8 cellular contexts compared by ENCODE assay signal in genomic region chr1:36154765-36155559, GRCh38. TPM values are rescaled to one million over a fixed set of nuclear protein-coding genes. Genes with fewer than 3 reads are reported as not detected.
DNase-seq lines count a peak whose midpoint lies in the region; ATAC-seq, FAIRE-seq and TF ChIP-seq lines count a peak whose summit lies in the region.

No MANE protein-coding gene starts in this region.

- H3K9me3 ChIP-seq in HUES48 (ENCODE audit: control insufficient read depth, insufficient read depth, low read length), result no peaks in the 10 kb centered on the region
- H3K9me3 ChIP-seq in K562 (replicated peaks; ENCODE audit: control insufficient read depth, insufficient read depth, low read depth, low read length), result no peaks in the 10 kb centered on the region
- H3K9me3 ChIP-seq in liver (ENCODE audit: control insufficient read depth in 4 of 4, low read length in 3 of 4), result no peaks in the 10 kb centered on the region
- no peaks in the 10 kb centered on the region for H3K9me3 ChIP-seq in transverse colon

- peak overlapping the region; percentile 72; the same call in 1 of the 2 replicates for H3K9ac ChIP-seq in HUES48 (ENCODE audit: low read depth, low read length)
- peak overlapping the region; percentile 81 to 86 for H3K9ac ChIP-seq in K562 (ENCODE audit: insufficient read depth in 1 of 2, low read depth in 2 of 2, low read length in 2 of 2)
- peak overlapping the region; percentile 91 to 97 for H3K9ac ChIP-seq in liver (ENCODE audit: low read depth in 1 of 2, low read length in 2 of 2)

- POLR2A ChIA-PET in K562 (lab: Yijun Ruan, JAX), result interaction anchor here (0.6 to 2.4 kb wide), 15 partner anchors 8 to 713 kb away, joined by 3 to 14 read pairs (median 3); no protein-coding TSS in a partner anchor

- TF ChIP-seq EP300 in K562 (IDR thresholded peaks at IDR 0.05; ENCODE audit: low read length), result no peak
- TF ChIP-seq EP300 in transverse colon (IDR thresholded peaks at IDR 0.05; ENCODE audit: low read depth), result no peak

- peak overlapping the region; percentile 87 for H3K4me2 ChIP-seq in K562 (ENCODE audit: insufficient read depth, low read length)

- TSS peak; percentile 94 for BruUV-seq in K562 (replicated peaks; lab: Mats Ljungman, UMichigan)

- H3K4me3 ChIP-seq in HUES48 (ENCODE audit: low read depth, low read length) (peak overlapping the region; percentile 89), K562 (peak overlapping the region; percentile 92), liver (ENCODE audit: low read depth in 1 of 3, low read length in 3 of 3) (peak overlapping the region; percentile 81 to 91 (median 83)), transverse colon (peak overlapping the region; percentile 82 to 100 (median 86))

- peaks cover 43% of the 10 kb centered on the region for H3K79me2 ChIP-seq in K562 (ENCODE audit: control insufficient read depth, insufficient read depth, low read length)

- no peak for TF ChIP-seq RAD21 in K562 (CRISPR knock-in tag; conservative IDR thresholded peaks at IDR 0.05 in 1 of 2, IDR thresholded peaks at IDR 0.05 in 1 of 2)
- no peak for TF ChIP-seq RAD21 in liver (IDR thresholded peaks at IDR 0.05)

- CTCF ChIA-PET in K562 (lab: Yijun Ruan, JAX; ENCODE audit: low intra/inter-chr PET ratio), result no interaction called here

- 30% methylated on average over 8 of the region's 10 CpGs for WGBS in K562 (ENCODE audit: insufficient coverage, low coverage, missing lambda C conversion rate)
- 32% methylated on average over 10 of the region's 10 CpGs for WGBS in liver
- WGBS in transverse colon (ENCODE audit: low coverage in 1 of 2), 2 donors, result 40 to 57% methylated on average over 2 to 5 of the region's 10 CpGs

- peaks cover 4% of the 10 kb centered on the region for H3K9me1 ChIP-seq in K562 (ENCODE audit: control insufficient read depth, insufficient read depth, low read length)

- no peak for TF ChIP-seq POLR2A in K562 (conservative IDR thresholded peaks at IDR 0.05)
- TF ChIP-seq POLR2A in transverse colon (IDR thresholded peaks at IDR 0.05), result no peak

- H3K27me3 ChIP-seq in HUES48 (ENCODE audit: control insufficient read depth, insufficient read depth, low read length) (peaks cover 33% of the 10 kb centered on the region), K562 (ENCODE audit: control insufficient read depth in 2 of 2, insufficient read depth in 2 of 2, low read length in 2 of 2) (no peaks in the 10 kb centered on the region), liver (ENCODE audit: control insufficient read depth in 4 of 4, insufficient read depth in 4 of 4, low read length in 3 of 4) (no peaks in the 10 kb centered on the region), transverse colon (no peaks in the 10 kb centered on the region)

- in situ Hi-C loops in K562 (cut with MboI), result loop anchor here (5.0 kb wide), 1 partner anchor 132 kb away; no protein-coding TSS in a partner anchor
- in situ Hi-C loops in transverse colon (cut with MboI; ENCODE audit: low pct_ligation_motif_present in 1 of 4, low pct_unique_long_range_greater_than_20kb in 1 of 4, low sequenced_read_pairs in 3 of 4), result loop anchor here in 1 of 4 donors (5.0 kb wide), 1 partner anchor 132 kb away; no protein-coding TSS in a partner anchor

- TF ChIP-seq CTCF in 22Rv1 (IDR thresholded peaks at IDR 0.05) (no peak), K562 (IDR thresholded peaks at IDR 0.05 in 2 of 3, conservative IDR thresholded peaks at IDR 0.05 in 1 of 3; ENCODE audit: insufficient read depth in 2 of 3, low read depth in 1 of 3, low read length in 3 of 3) (no peak), liver (IDR thresholded peaks at IDR 0.05; ENCODE audit: low read depth, low read length, missing input control) (no peak), transverse colon (IDR thresholded peaks at IDR 0.05) (no peak)

- ATAC-seq in K562, result no peak
- ATAC-seq in activated CD4-positive, CD25-positive, alpha-beta regulatory T cell treated with anti-CD3 and anti-CD28 coated beads, Interleukin-2, amount 50 U/mL, for 24 hours, result no peak

- H3K4me1 ChIP-seq in HUES48 (ENCODE audit: control insufficient read depth, insufficient read depth, low read length) (peaks cover 34% of the 10 kb centered on the region), K562 (replicated peaks in 1 of 2; ENCODE audit: control insufficient read depth in 2 of 2, insufficient read depth in 2 of 2, low read length in 2 of 2) (peaks cover 49 to 69% of the 10 kb centered on the region in 2 experiments), liver (ENCODE audit: control insufficient read depth in 4 of 4, insufficient read depth in 4 of 4, low read length in 3 of 4) (peaks cover 1 to 47% (median 27%) of the 10 kb centered on the region in 4 donors), transverse colon (peaks cover 45 to 64% (median 59%) of the 10 kb centered on the region in 4 donors)

- FAIRE-seq in K562 (lab: Jason Lieb, UNC), result no peak

- no peak for DNase-seq in K562 (ENCODE audit: extremely low read depth in 1 of 4, low spot score in 3 of 4)
- DNase-seq in transverse colon, result peak; percentile 37
- DNase-seq in NCI-H2107 (lab: John Stamatoyannopoulos, UW), result no peak
- DNase-seq in NCI-H2029 treated with DMSO at 0.1 percent for 48 hours (lab: John Stamatoyannopoulos, UW), result no peak

- intact Hi-C loops in K562 (cut with micrococcal nuclease) (no loop called here), transverse colon (cut with DNase I; ENCODE audit: low total_unique reads) (loop anchor here (10.0 kb wide), 1 partner anchor 230 kb away; the partner anchor contains the start of gene STK40)

- H4K20me1 ChIP-seq in K562 (replicated peaks; ENCODE audit: control insufficient read depth, insufficient read depth, low read length), result 0 out of 2 replicates have a peak, but pooled peaks cover 3% of the 10 kb centered on the region

- peak overlapping the region; percentile 76 for H2AFZ ChIP-seq in K562 (ENCODE audit: low read depth, low read length)

- H3K36me3 ChIP-seq in HUES48 (ENCODE audit: control insufficient read depth, insufficient read depth, low read length) (no peaks in the 10 kb centered on the region), K562 (ENCODE audit: control insufficient read depth, insufficient read depth, low read length) (peaks cover 13% of the 10 kb centered on the region; the same call in 2 of the 3 replicates), liver (ENCODE audit: control insufficient read depth in 4 of 4, insufficient read depth in 3 of 4, low read depth in 1 of 4, low read length in 3 of 4) (no peaks in the 10 kb centered on the region), transverse colon (no peaks in the 10 kb centered on the region)

- H3K27ac ChIP-seq in 22Rv1 (peak overlapping the region; percentile 80), HUES48 (ENCODE audit: low read depth, low read length) (peak overlapping the region; percentile 89), K562 (ENCODE audit: extremely low read depth, low read depth, low read length) (peak overlapping the region; percentile 84), liver (ENCODE audit: low read depth in 1 of 2, low read length in 2 of 2) (peak overlapping the region; percentile 95 to 96), transverse colon (peak overlapping the region; percentile 98 to 100 (median 98))

RNA-seq across cellular contexts. Expression of gene MAP7D1, which starts 1.0 kb away (rescaled TPM):
- 28.8 and 80.6 TPM in 2 replicates for total RNA-seq in K562 (2011; cell fraction: chromatin; rRNA removed; ENCODE audit: low replicate concordance)
- 47.5 and 62.2 TPM in 2 replicates for total RNA-seq in K562 (2011; cell fraction: nucleolus; rRNA removed)
- total RNA-seq in K562 (2011; cell fraction: nucleoplasm; rRNA removed), result 37.8 and 52.2 TPM in 2 replicates
- total RNA-seq in K562 (2014; rRNA removed) (72.8 and 74.4 TPM in 2 replicates), K562 (2014; rRNA removed; fragmentation: Illumina TruSeq; extraction: Trizol) (17.4 and 20.8 TPM in 2 replicates), K562 (2015; rRNA removed; fragmentation: Illumina TruSeq; extraction: Trizol) (34.5 and 37.8 TPM in 2 replicates), K562 (2021) (101 and 108 TPM in 2 replicates), liver (10 to 100 TPM; 14.8 to 15.1 TPM), transverse colon (100 to 1,000 TPM in 1 of 4 donors, 10 to 100 TPM in 3; 74.3 to 187 (median 86.0) TPM)
- polyA plus RNA-seq in K562 (2011; rRNA removed) (17.2 and 18.4 TPM in 2 replicates), K562 (2014; fragmentation: Illumina TruSeq; extraction: Trizol) (49.2 and 53.7 TPM in 2 replicates), K562 (2014; fragmentation: Nextera tagmentation; extraction: Ambion mirVana) (1 to 10 TPM; 3.6 to 4.4 TPM), K562 (2014; rRNA removed) (53.8 and 54.7 TPM in 2 replicates), liver (10 to 100 TPM in 1 of 2 donors, 1 to 10 TPM in 1; 5.6 to 10.9 TPM)
- polyA plus RNA-seq in K562 (2011; cell fraction: cytosol; rRNA removed), result 14.6 and 28.7 TPM in 2 replicates
- 34.1 and 46.2 TPM in 2 replicates for polyA plus RNA-seq in K562 (2011; cell fraction: nucleus; rRNA removed)
- polyA plus RNA-seq in K562 (2012), result 51.5 and 56.5 TPM in 2 replicates
- polyA minus RNA-seq in K562 (2011; rRNA and poly(A)+ RNA removed), result 8.2 and 9.2 TPM in 2 replicates
- polyA minus RNA-seq in K562 (2011; cell fraction: cytosol; rRNA and poly(A)+ RNA removed), result 31.8 and 55.1 TPM in 2 replicates
- 13.1 and 14.8 TPM in 2 replicates for polyA minus RNA-seq in K562 (2011; cell fraction: nucleus; rRNA and poly(A)+ RNA removed)

RNA-seq across cellular contexts. Expression of gene TRAPPC3, which starts 5.7 kb away (rescaled TPM):
- total RNA-seq in K562 (2011; cell fraction: chromatin; rRNA removed; ENCODE audit: low replicate concordance), result 60.6 and 88.2 TPM in 2 replicates
- 67.4 and 71.0 TPM in 2 replicates for total RNA-seq in K562 (2011; cell fraction: nucleolus; rRNA removed)
- 76.7 and 96.0 TPM in 2 replicates for total RNA-seq in K562 (2011; cell fraction: nucleoplasm; rRNA removed)
- total RNA-seq in K562 (2014; rRNA removed) (132 and 141 TPM in 2 replicates), K562 (2014; rRNA removed; fragmentation: Illumina TruSeq; extraction: Trizol) (109 and 114 TPM in 2 replicates), K562 (2015; rRNA removed; fragmentation: Illumina TruSeq; extraction: Trizol) (112 and 115 TPM in 2 replicates), K562 (2021) (83.4 and 90.9 TPM in 2 replicates), liver (10 to 100 TPM; 30.4 to 56.1 TPM), transverse colon (100 to 1,000 TPM in 3 of 4 donors, 10 to 100 TPM in 1; 54.6 to 165 (median 105) TPM)
- polyA plus RNA-seq in K562 (2011; rRNA removed) (128 and 141 TPM in 2 replicates), K562 (2014; fragmentation: Illumina TruSeq; extraction: Trizol) (127 and 140 TPM in 2 replicates), K562 (2014; fragmentation: Nextera tagmentation; extraction: Ambion mirVana) (10 to 100 TPM; 20.6 to 41.8 TPM), K562 (2014; rRNA removed) (119 and 142 TPM in 2 replicates), liver (10 to 100 TPM; 24.2 to 30.4 TPM)
- polyA plus RNA-seq in K562 (2011; cell fraction: cytosol; rRNA removed), result 75.6 and 128 TPM in 2 replicates
- 80.4 and 107 TPM in 2 replicates for polyA plus RNA-seq in K562 (2011; cell fraction: nucleus; rRNA removed)
- 109 and 110 TPM in 2 replicates for polyA plus RNA-seq in K562 (2012)
- polyA minus RNA-seq in K562 (2011; rRNA and poly(A)+ RNA removed), result 47.8 and 54.0 TPM in 2 replicates
- 29.4 and 32.5 TPM in 2 replicates for polyA minus RNA-seq in K562 (2011; cell fraction: cytosol; rRNA and poly(A)+ RNA removed)
- 18.6 and 31.1 TPM in 2 replicates for polyA minus RNA-seq in K562 (2011; cell fraction: nucleus; rRNA and poly(A)+ RNA removed)

RNA-seq across cellular contexts. Expression of gene COL8A2, which starts 29.9 kb away (rescaled TPM):
- 0.07 and 0.11 TPM in 2 replicates for total RNA-seq in K562 (2011; cell fraction: chromatin; rRNA removed; ENCODE audit: low replicate concordance)
- total RNA-seq in K562 (2011; cell fraction: nucleolus; rRNA removed), result 0.13 and 0.17 TPM in 2 replicates
- total RNA-seq in K562 (2011; cell fraction: nucleoplasm; rRNA removed), result 0.07 TPM in 1 of 2 replicates, not detected in the other
- 0.14 TPM in 1 of 2 replicates, not detected in the other for total RNA-seq in K562 (2014; rRNA removed)
- total RNA-seq in K562 (2014; rRNA removed; fragmentation: Illumina TruSeq; extraction: Trizol), result 0.03 TPM in 1 of 2 replicates, not detected in the other
- not detected in 2 replicates for total RNA-seq in K562 (2015; rRNA removed; fragmentation: Illumina TruSeq; extraction: Trizol)
- 0.04 and 0.09 TPM in 2 replicates for total RNA-seq in K562 (2021)
- polyA plus RNA-seq in K562 (2011; rRNA removed), result 0.04 TPM in 2 replicates
- 0.09 TPM in 1 of 2 replicates, not detected in the other for polyA plus RNA-seq in K562 (2011; cell fraction: cytosol; rRNA removed)
- 0.11 TPM in 1 of 2 replicates, not detected in the other for polyA plus RNA-seq in K562 (2011; cell fraction: nucleus; rRNA removed)
- 0.01 and 0.07 TPM in 2 replicates for polyA plus RNA-seq in K562 (2012)
- polyA plus RNA-seq in K562 (2014; fragmentation: Illumina TruSeq; extraction: Trizol), result 0.07 TPM in 1 of 2 replicates, not detected in the other
- not detected for polyA plus RNA-seq in K562 (2014; fragmentation: Nextera tagmentation; extraction: Ambion mirVana)
- polyA plus RNA-seq in K562 (2014; rRNA removed), result 0.03 TPM in 1 of 2 replicates, not detected in the other
- polyA minus RNA-seq in K562 (2011; rRNA and poly(A)+ RNA removed), result not detected in 2 replicates
- not detected in 2 replicates for polyA minus RNA-seq in K562 (2011; cell fraction: cytosol; rRNA and poly(A)+ RNA removed)
- 0.13 TPM in 1 of 2 replicates, not detected in the other for polyA minus RNA-seq in K562 (2011; cell fraction: nucleus; rRNA and poly(A)+ RNA removed)
- under 1 TPM; 0.33 to 0.37 TPM for total RNA-seq in liver
- polyA plus RNA-seq in liver, result under 1 TPM; 0.04 to 0.47 TPM
- 1 to 10 TPM; 1.2 to 5.4 (median 1.7) TPM for total RNA-seq in transverse colon
